Comparison of ENCODE assay signal across 1 cellular context in genomic region chr6:15032015-15032414, GRCh38.
TF ChIP-seq lines count a peak whose summit lies in the region.

No MANE protein-coding gene starts in this region.

TF ChIP-seq in H1, 55 proteins besides CTCF, POLR2A, EP300 and RAD21:
- TF ChIP-seq TAF7 (optimal IDR thresholded peaks at IDR 0.05; ENCODE audit: borderline replicate concordance, low read depth, low read length): no peak
